8 cellular contexts compared by ENCODE assay signal in genomic region chr6:142842423-142843261, GRCh38.
DNase-seq lines count a peak whose midpoint lies in the region; ATAC-seq, FAIRE-seq and TF ChIP-seq lines count a peak whose summit lies in the region.

No MANE protein-coding gene starts in this region.

- ATAC-seq in HG02884 (IDR thresholded peaks at IDR 0.05; ENCODE audit: unreplicated experiment), result peak; percentile 67

- H3K4me1 ChIP-seq in endothelial cell of umbilical vein (ENCODE audit: control insufficient read depth, extremely low read depth, insufficient read depth, low read length), result peaks cover 65% of the 10 kb centered on the region
- peaks cover 20% of the 10 kb centered on the region for H3K4me1 ChIP-seq in stomach smooth muscle (ENCODE audit: control insufficient read depth, insufficient read depth, low read length)
- peaks cover 42% of the 10 kb centered on the region for H3K4me1 ChIP-seq in A673 (ENCODE audit: insufficient read depth, low read length, poor library complexity, severe bottlenecking)

- H3K27ac ChIP-seq in SK-N-MC (no peak overlapping the region; the same call in 1 of the 2 replicates), endothelial cell of umbilical vein (ENCODE audit: insufficient read depth, low read depth, low read length) (peak overlapping the region; percentile 72), stomach smooth muscle (ENCODE audit: low read length) (no peak overlapping the region), A673 (ENCODE audit: low read depth, low read length, poor library complexity, severe bottlenecking) (no peak overlapping the region)

- H4K20me1 ChIP-seq in endothelial cell of umbilical vein (replicated peaks; ENCODE audit: control insufficient read depth, extremely low read depth, insufficient read depth, low read length), result no peaks in the 10 kb centered on the region

- FAIRE-seq in endothelial cell of umbilical vein (lab: Jason Lieb, UNC), result peak; percentile 76

- H3K9ac ChIP-seq in SK-N-MC (ENCODE audit: insufficient read length) (no peak overlapping the region), endothelial cell of umbilical vein (replicated peaks; ENCODE audit: extremely low read depth, insufficient read depth, low read length) (peak overlapping the region; percentile 61), stomach smooth muscle (ENCODE audit: low read length in 2 of 2) (peak overlapping the region in 1 of 2 donors; percentile 16)

- intact Hi-C loops in endothelial cell of umbilical vein (cut with micrococcal nuclease) (loop anchor here (1.0 to 10.0 kb wide), 2 partner anchors 8 to 428 kb away; no protein-coding TSS in a partner anchor), A673 (cut with micrococcal nuclease; ENCODE audit: unreplicated experiment) (no loop called here)

- no TSS peak for BruUV-seq in endothelial cell of umbilical vein (replicated peaks; lab: Mats Ljungman, UMichigan)
- BruUV-seq in A673 (replicated peaks; lab: Mats Ljungman, UMichigan), result no TSS peak

- dilution Hi-C loops in endothelial cell of umbilical vein (cut with MboI; ENCODE audit: extremely low pct_ligation_motif_present, low sequenced_read_pairs), result no loop called here

- no peak for TF ChIP-seq CTCF in endothelial cell of umbilical vein (IDR thresholded peaks at IDR 0.05; ENCODE audit: extremely low read depth in 1 of 2, insufficient read depth in 1 of 2, low read depth in 1 of 2, low read length in 2 of 2)
- no peak for TF ChIP-seq CTCF in A673 (conservative IDR thresholded peaks at IDR 0.05; ENCODE audit: low read depth, low read length)

- CTCF ChIA-PET in endothelial cell of umbilical vein (lab: Charles Lee), result interaction anchor here (0.8 to 2.3 kb wide), 11 partner anchors 9 to 368 kb away, joined by 3 to 6 read pairs (median 4); no protein-coding TSS in a partner anchor
- CTCF ChIA-PET in A673 (lab: Charles Lee), result interaction anchor here (0.5 kb wide), 1 partner anchor 568 kb away, joined by 6 read pairs; no protein-coding TSS in a partner anchor

- no peaks in the 10 kb centered on the region for H3K9me3 ChIP-seq in SK-N-MC (ENCODE audit: low read depth, low read length)
- no peaks in the 10 kb centered on the region for H3K9me3 ChIP-seq in endothelial cell of umbilical vein (replicated peaks; ENCODE audit: control insufficient read depth, insufficient read depth, low read length)
- no peaks in the 10 kb centered on the region for H3K9me3 ChIP-seq in stomach smooth muscle (ENCODE audit: control insufficient read depth in 2 of 2, low read length in 2 of 2)
- no peaks in the 10 kb centered on the region for H3K9me3 ChIP-seq in A673 (ENCODE audit: low read depth, low read length, poor library complexity, severe bottlenecking)

- no peaks in the 10 kb centered on the region for H3K9me1 ChIP-seq in endothelial cell of umbilical vein (replicated peaks; ENCODE audit: control insufficient read depth, extremely low read depth, insufficient read depth, low read length)

- H3K4me2 ChIP-seq in endothelial cell of umbilical vein (ENCODE audit: insufficient read depth, low read length), result peak overlapping the region; percentile 88

- peak; percentile 59 for DNase-seq in activated naive CD4-positive, alpha-beta T cell treated with Interleukin-2 at 50 U/mL for 16 hours
- DNase-seq in activated naive CD4-positive, alpha-beta T cell (lab: John Stamatoyannopoulos, UW), result no peak
- DNase-seq in SK-N-MC (ENCODE audit: low read depth, low spot score), result no peak
- peak; percentile 91 for DNase-seq in endothelial cell of umbilical vein (ENCODE audit: low read depth, low spot score)
- no peak for DNase-seq in A673 (ENCODE audit: low spot score)
- no peak for DNase-seq in NCI-H345 treated with DMSO at 0.1 percent for 48 hours (lab: John Stamatoyannopoulos, UW; ENCODE audit: unreplicated experiment)

- no peaks in the 10 kb centered on the region for H3K27me3 ChIP-seq in endothelial cell of umbilical vein (ENCODE audit: control insufficient read depth in 2 of 2, insufficient read depth in 2 of 2, low read length in 2 of 2)
- H3K27me3 ChIP-seq in stomach smooth muscle (ENCODE audit: control insufficient read depth in 1 of 2, insufficient read depth in 2 of 2, low read length in 2 of 2), result no peaks in the 10 kb centered on the region
- H3K27me3 ChIP-seq in A673 (replicated peaks; ENCODE audit: insufficient read depth, low read depth, low read length, poor library complexity), result no peaks in the 10 kb centered on the region

- POLR2A ChIA-PET in endothelial cell of umbilical vein (lab: Charles Lee), result interaction anchor here (1.0 kb wide), 1 partner anchor 15 kb away, joined by 3 read pairs; no protein-coding TSS in a partner anchor
- POLR2A ChIA-PET in A673 (lab: Charles Lee; ENCODE audit: low non-redundant PET), result interaction anchor here (0.6 kb wide), 1 partner anchor 117 kb away, joined by 3 read pairs; no protein-coding TSS in a partner anchor

- peak overlapping the region; percentile 45 for H2AFZ ChIP-seq in endothelial cell of umbilical vein (ENCODE audit: low read depth, low read length)

- H3K79me2 ChIP-seq in endothelial cell of umbilical vein (ENCODE audit: control insufficient read depth, insufficient read depth, low read length), result no peaks in the 10 kb centered on the region

- H3K4me3 ChIP-seq in SK-N-MC (peak overlapping the region; percentile 40), endothelial cell of umbilical vein (replicated peaks in 1 of 3; ENCODE audit: insufficient read depth in 1 of 3, low read depth in 1 of 3, low read length in 3 of 3) (peak overlapping the region in 1 of 3 experiments; percentile 19), stomach smooth muscle (ENCODE audit: low read length in 2 of 2) (peak overlapping the region; percentile 12 to 40), A673 (ENCODE audit: low read depth, low read length, poor library complexity, severe bottlenecking) (no peak overlapping the region)

- H3K36me3 ChIP-seq in SK-N-MC (ENCODE audit: insufficient read depth, low read length) (no peaks in the 10 kb centered on the region), endothelial cell of umbilical vein (ENCODE audit: control insufficient read depth in 2 of 2, extremely low read depth in 1 of 2, insufficient read depth in 2 of 2, low read length in 2 of 2) (no peaks in the 10 kb centered on the region), stomach smooth muscle (ENCODE audit: control insufficient read depth in 2 of 2, insufficient read depth in 2 of 2, low read length in 2 of 2) (no peaks in the 10 kb centered on the region), A673 (ENCODE audit: insufficient read depth, low read length, poor library complexity, severe bottlenecking) (no peaks in the 10 kb centered on the region)

- no peak for TF ChIP-seq POLR2A in endothelial cell of umbilical vein (IDR thresholded peaks at IDR 0.05; ENCODE audit: low read depth, low read length)

TF ChIP-seq in endothelial cell of umbilical vein, 7 proteins besides CTCF, POLR2A, EP300 and RAD21:
- no peak for TF ChIP-seq POLR2AphosphoS5 (IDR thresholded peaks at IDR 0.05; ENCODE audit: insufficient read depth, low read depth, low read length)
- peak; percentile 94 for TF ChIP-seq GATA2 (IDR thresholded peaks at IDR 0.05; ENCODE audit: insufficient read depth, insufficient read length, low read depth, low read length)
- TF ChIP-seq MAX (IDR thresholded peaks at IDR 0.05; ENCODE audit: insufficient read depth, insufficient read length), result no peak
- TF ChIP-seq EZH2 (IDR thresholded peaks at IDR 0.05; ENCODE audit: borderline replicate concordance, low read depth, low read length, severe bottlenecking), result no peak
- peak; percentile 74 for TF ChIP-seq FOS (IDR thresholded peaks at IDR 0.05; ENCODE audit: borderline replicate concordance, insufficient read depth, low read length)
- peak; percentile 61 for TF ChIP-seq JUN (IDR thresholded peaks at IDR 0.05; ENCODE audit: borderline replicate concordance, insufficient read depth, insufficient read length, low read depth)
- TF ChIP-seq MYC (IDR thresholded peaks at IDR 0.05; ENCODE audit: low read depth, low read length), result no peak

Comparison
In these comparisons a context has a peak if more than half of its experiments do, and no peak if none do; other contexts are left out.
1. DNase-seq: peak in activated naive CD4-positive, alpha-beta T cell treated with Interleukin-2 at 50 U/mL for 16 hours (single experiment) and endothelial cell of umbilical vein (single experiment); none in activated naive CD4-positive, alpha-beta T cell (0 of 4), SK-N-MC (single experiment), A673 (single experiment) and NCI-H345 treated with DMSO at 0.1 percent for 48 hours (single experiment).